Comparison of ENCODE assay signal across 10 cellular contexts in genomic region chr5:107812570-107813141, GRCh38.
DNase-seq lines count a peak whose midpoint lies in the region; ATAC-seq, FAIRE-seq and TF ChIP-seq lines count a peak whose summit lies in the region.
"Had no signal": no experiment of that assay in that cellular context is flagged by ENCODE, and none has a peak within 500 bp of the region (broad histone marks: within the 10 kb centered on the region; RNA-seq: fewer than 3 reads in every experiment).

No MANE protein-coding gene starts in this region.

- no peak for TF ChIP-seq CTCF in GM13976 (IDR thresholded peaks at IDR 0.05; ENCODE audit: borderline replicate concordance, control extremely low read depth, extremely low read depth, insufficient read depth, missing control alignments)
- TF ChIP-seq CTCF in heart right ventricle (IDR thresholded peaks at IDR 0.05): no peak

- peaks cover 0 to 16% (median 3%) of the 10 kb centered on the region in 9 donors for H3K4me1 ChIP-seq in heart right ventricle
- H3K4me1 ChIP-seq: body of pancreas had no signal

- TF ChIP-seq POLR2A in H54 (IDR thresholded peaks at IDR 0.05; ENCODE audit: low read depth, low read length): no peak

- 49 to 51% methylated on average over 8 of the region's 8 CpGs for WGBS in heart right ventricle, 2 donors

- H3K27ac Mint-ChIP-seq in stimulated activated naive CD8-positive, alpha-beta T cell treated with anti-CD3 and anti-CD28 coated beads, Interleukin-15, amount 100 ng/mL, for 72 hours: no peak overlapping the region
- H3K27ac Mint-ChIP-seq: natural killer cell had no signal

- H3K27me3 ChIP-seq in MG63 (no peaks in the 10 kb centered on the region), heart right ventricle (no peaks in the 10 kb centered on the region)
- H3K27me3 ChIP-seq: body of pancreas had no signal

- no peaks in the 10 kb centered on the region for H3K4me1 Mint-ChIP-seq in stimulated activated naive CD8-positive, alpha-beta T cell treated with anti-CD3 and anti-CD28 coated beads, Interleukin-15, amount 100 ng/mL, for 72 hours
- H3K4me1 Mint-ChIP-seq: natural killer cell had no signal

- no peak overlapping the region for H3K4me3 Mint-ChIP-seq in stimulated activated naive CD8-positive, alpha-beta T cell treated with anti-CD3 and anti-CD28 coated beads, Interleukin-15, amount 100 ng/mL, for 72 hours
- H3K4me3 Mint-ChIP-seq: natural killer cell had no signal

- no peaks in the 10 kb centered on the region for H3K36me3 ChIP-seq in MG63
- H3K36me3 ChIP-seq in heart right ventricle: no peaks in the 10 kb centered on the region

- no peaks in the 10 kb centered on the region for H3K9me3 Mint-ChIP-seq in stimulated activated naive CD8-positive, alpha-beta T cell treated with anti-CD3 and anti-CD28 coated beads, Interleukin-15, amount 100 ng/mL, for 72 hours
- H3K9me3 Mint-ChIP-seq: natural killer cell had no signal

- ATAC-seq in heart right ventricle: peak; percentile 78 to 98 (median 93)
- ATAC-seq in HG02970 (IDR thresholded peaks at IDR 0.05; ENCODE audit: low FRiP score, unreplicated experiment): no peak
- no peak for ATAC-seq in stimulated activated naive CD8-positive, alpha-beta T cell treated with anti-CD3 and anti-CD28 coated beads, Interleukin-15, amount 100 ng/mL, for 72 hours
- ATAC-seq: body of pancreas, natural killer cell had no signal

- peak overlapping the region in 8 of 10 donors; percentile 43 to 79 (median 66) for H3K27ac ChIP-seq in heart right ventricle
- H3K27ac ChIP-seq: body of pancreas had no signal

- no peak for FAIRE-seq in H54 (lab: Jason Lieb, UNC)

- intact Hi-C loops in heart right ventricle (cut with DNase I): no loop called here

- H3K9me3 ChIP-seq in MG63 (no peaks in the 10 kb centered on the region), heart right ventricle (no peaks in the 10 kb centered on the region)
- H3K9me3 ChIP-seq: body of pancreas had no signal

- peak; percentile 38 for DNase-seq in GM13976 (ENCODE audit: low spot score)
- DNase-seq in H54 (ENCODE audit: insufficient read length, low spot score): peak; percentile 45
- DNase-seq in MG63: peak; percentile 78
- DNase-seq in heart right ventricle: peak; percentile 33 to 59
- no peak for DNase-seq in NCI-H345 (lab: John Stamatoyannopoulos, UW)
- DNase-seq in effector CD8-positive, alpha-beta T cell (lab: John Stamatoyannopoulos, UW): no peak
- DNase-seq in stimulated activated naive CD8-positive, alpha-beta T cell treated with anti-CD3 and anti-CD28 coated beads, Interleukin-15, amount 100 ng/mL, for 72 hours: no peak
- DNase-seq: body of pancreas, natural killer cell had no signal

- no peaks in the 10 kb centered on the region for H3K27me3 Mint-ChIP-seq in stimulated activated naive CD8-positive, alpha-beta T cell treated with anti-CD3 and anti-CD28 coated beads, Interleukin-15, amount 100 ng/mL, for 72 hours

- no peak overlapping the region for H3K4me3 ChIP-seq in MG63
- no peak overlapping the region for H3K4me3 ChIP-seq in heart right ventricle
- H3K4me3 ChIP-seq: body of pancreas had no signal

- in situ Hi-C loops in GM13976 (cut with MboI; ENCODE audit: low sequenced_read_pairs, unreplicated experiment): no loop called here

Comparison
In these comparisons a context has a peak if more than half of its experiments do, and no peak if none do; other contexts are left out.
1. DNase-seq: peak in GM13976 (single experiment), H54 (single experiment), MG63 (single experiment) and heart right ventricle (2 of 2); none in NCI-H345 (single experiment), effector CD8-positive, alpha-beta T cell (single experiment) and stimulated activated naive CD8-positive, alpha-beta T cell treated with anti-CD3 and anti-CD28 coated beads, Interleukin-15, amount 100 ng/mL, for 72 hours (0 of 2).
2. ATAC-seq: peak in heart right ventricle (8 of 8); none in HG02970 (single experiment) and stimulated activated naive CD8-positive, alpha-beta T cell treated with anti-CD3 and anti-CD28 coated beads, Interleukin-15, amount 100 ng/mL, for 72 hours (single experiment).